Comparison of ENCODE assay signal across 9 cellular contexts in the genomic region with DNA sequence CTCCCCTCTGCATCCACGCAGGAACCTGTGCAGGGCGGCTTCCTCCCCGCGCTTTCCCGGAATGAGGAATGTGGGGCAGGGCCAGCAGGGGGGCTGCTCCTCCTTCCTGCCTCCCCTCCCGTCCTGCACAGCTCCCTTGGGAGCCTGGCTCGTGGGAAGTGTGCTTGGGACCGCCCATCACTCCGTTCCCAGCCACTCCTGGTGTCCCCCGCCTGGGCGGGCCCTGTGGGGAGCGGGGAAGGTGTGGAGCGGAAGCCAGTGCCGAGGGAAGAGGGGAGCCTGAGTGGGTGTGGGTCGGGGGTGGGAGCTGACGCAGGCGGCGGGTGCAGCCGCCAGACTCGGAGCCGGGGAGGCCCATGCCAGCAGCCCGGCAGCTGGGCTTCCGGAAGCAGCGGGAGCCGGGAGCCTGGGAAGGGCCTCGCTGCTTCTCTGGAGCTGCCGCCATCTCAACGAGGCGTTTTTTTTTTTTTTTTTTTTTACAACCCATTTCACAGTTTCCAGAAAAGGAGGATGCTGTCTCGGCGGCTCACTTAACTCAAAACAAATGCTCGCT. TPM values are rescaled to one million over a fixed set of nuclear protein-coding genes. Genes with fewer than 3 reads are reported as not detected.
DNase-seq lines count a peak whose midpoint lies in the region; ATAC-seq, FAIRE-seq and TF ChIP-seq lines count a peak whose summit lies in the region.
"Had no signal": no experiment of that assay in that cellular context is flagged by ENCODE, and none has a peak within 500 bp of the region (broad histone marks: within the 10 kb centered on the region; RNA-seq: fewer than 3 reads in every experiment).

No MANE protein-coding gene starts in this region.

- BruUV-seq in PC-3 (replicated peaks; lab: Mats Ljungman, UMichigan) = no TSS peak

- H3K36me3 ChIP-seq in PC-3 (ENCODE audit: low read depth, low read length) (no peaks in the 10 kb centered on the region), esophagus muscularis mucosa (no peaks in the 10 kb centered on the region), neural cell (ENCODE audit: insufficient read depth, low read length) (no peaks in the 10 kb centered on the region)

- H3K36me3 Mint-ChIP-seq in CD14-positive monocyte = peaks cover 0 to 6% of the 10 kb centered on the region in 2 donors
- peaks cover 7% of the 10 kb centered on the region for H3K36me3 Mint-ChIP-seq in effector memory CD8-positive, alpha-beta T cell (ENCODE audit: insufficient read depth)

- intact Hi-C loops in PC-3 (cut with micrococcal nuclease) = no loop called here
- intact Hi-C loops in esophagus muscularis mucosa (cut with DNase I) = no loop called here
- intact Hi-C loops in CD14-positive monocyte (cut with micrococcal nuclease) = no loop called here

- H3K4me3 Mint-ChIP-seq in CD14-positive monocyte = peak overlapping the region in 1 of 2 donors; percentile 48
- H3K4me3 Mint-ChIP-seq in effector memory CD8-positive, alpha-beta T cell = no peak overlapping the region

- H3K9me3 ChIP-seq in PC-3 (ENCODE audit: low read length) (no peaks in the 10 kb centered on the region), esophagus muscularis mucosa (no peaks in the 10 kb centered on the region), neural cell (ENCODE audit: low read length) (no peaks in the 10 kb centered on the region)

- FAIRE-seq in H54 (lab: Jason Lieb, UNC) = no peak

- H3K27me3 ChIP-seq in PC-3 (ENCODE audit: low read length) (no peaks in the 10 kb centered on the region), esophagus muscularis mucosa (no peaks in the 10 kb centered on the region), neural cell (ENCODE audit: insufficient read depth, low read depth, low read length) (no peaks in the 10 kb centered on the region)

- POLR2A ChIA-PET in PC-3 (lab: Charles Lee; ENCODE audit: unreplicated experiment) = interaction anchor here (0.6 to 0.8 kb wide), 2 partner anchors 24 to 26 kb away, joined by 3 read pairs; partner anchors contain the start of gene BAHCC1

- H3K9me2 ChIP-seq in PC-3 (replicated peaks; ENCODE audit: low read length) (no peaks in the 10 kb centered on the region), neural cell (ENCODE audit: insufficient read depth, low read length) (no peaks in the 10 kb centered on the region)

- peaks cover 3% of the 10 kb centered on the region for H3F3A ChIP-seq in PC-3 (ENCODE audit: low read length, unreplicated experiment)
- no peaks in the 10 kb centered on the region for H3F3A ChIP-seq in neural cell (ENCODE audit: insufficient read depth, low read length, poor library complexity, severe bottlenecking)

- H4K20me1 ChIP-seq in PC-3 (ENCODE audit: low read length) (no peaks in the 10 kb centered on the region), neural cell (ENCODE audit: insufficient read depth) (no peaks in the 10 kb centered on the region)

- TF ChIP-seq EP300 in esophagus muscularis mucosa (IDR thresholded peaks at IDR 0.05) (peak; percentile 86), neural cell (conservative IDR thresholded peaks at IDR 0.05; ENCODE audit: poor library complexity, severe bottlenecking) (no peak)

- H2AFZ ChIP-seq in PC-3 (ENCODE audit: low read length) (no peak overlapping the region), neural cell (ENCODE audit: low read depth, low read length) (no peak overlapping the region)

- peak; percentile 58 for TF ChIP-seq POLR2A in H54 (IDR thresholded peaks at IDR 0.05; ENCODE audit: low read depth, low read length)
- TF ChIP-seq POLR2A in esophagus muscularis mucosa (IDR thresholded peaks at IDR 0.05; ENCODE audit: low read depth) = peak; percentile 42

- H3K79me2 ChIP-seq in PC-3 (ENCODE audit: low read length) = peaks cover 21% of the 10 kb centered on the region; the same call in 1 of the 2 replicates
- peaks cover 32% of the 10 kb centered on the region for H3K79me2 ChIP-seq in neural cell (replicated peaks; ENCODE audit: insufficient read depth, low read length)

- H3K9ac ChIP-seq in PC-3 (ENCODE audit: low read length) (peak overlapping the region; percentile 80), neural cell (ENCODE audit: low read length) (peak overlapping the region; percentile 36)
- H3K9ac ChIP-seq: KMS-11 had no signal

- peak overlapping the region; percentile 46 for H3K4me3 ChIP-seq in PC-3 (ENCODE audit: low read length)
- H3K4me3 ChIP-seq in esophagus muscularis mucosa = peak overlapping the region; percentile 37 to 55 (median 46)
- peak overlapping the region; percentile 21 for H3K4me3 ChIP-seq in neural cell (ENCODE audit: low read length)

- H3K4me2 ChIP-seq in PC-3 (ENCODE audit: low read length) = peak overlapping the region; percentile 78
- no peak overlapping the region for H3K4me2 ChIP-seq in neural cell (ENCODE audit: low read length)
- H3K4me2 ChIP-seq: KMS-11 had no signal

- TF ChIP-seq CTCF in PC-3 (conservative IDR thresholded peaks at IDR 0.05; ENCODE audit: low read depth, low read length) = no peak
- no peak for TF ChIP-seq CTCF in esophagus muscularis mucosa (IDR thresholded peaks at IDR 0.05)
- TF ChIP-seq CTCF in neural cell (IDR thresholded peaks at IDR 0.05; ENCODE audit: poor library complexity, severe bottlenecking) = no peak
- TF ChIP-seq CTCF in CD14-positive monocyte (IDR thresholded peaks at IDR 0.05) = no peak

- peaks cover 51% of the 10 kb centered on the region for H3K4me1 ChIP-seq in PC-3 (ENCODE audit: insufficient read depth, low read length)
- peaks cover 76 to 94% (median 86%) of the 10 kb centered on the region in 4 donors for H3K4me1 ChIP-seq in esophagus muscularis mucosa

- 15% methylated on average over 21 of the region's 32 CpGs for WGBS in esophagus muscularis mucosa

- H3K9me3 Mint-ChIP-seq in CD14-positive monocyte = peaks cover 0 to 2% (median 0%) of the 10 kb centered on the region in 7 donors
- no peaks in the 10 kb centered on the region for H3K9me3 Mint-ChIP-seq in effector memory CD8-positive, alpha-beta T cell

- H3K27ac Mint-ChIP-seq in CD14-positive monocyte = no peak overlapping the region
- no peak overlapping the region for H3K27ac Mint-ChIP-seq in effector memory CD8-positive, alpha-beta T cell

- ATAC-seq in PC-3 (peak; percentile 68), HG02642 (IDR thresholded peaks at IDR 0.05; ENCODE audit: poor library complexity, unreplicated experiment) (no peak)
- ATAC-seq in effector memory CD8-positive, alpha-beta T cell (replicated peaks) = no peak

- peaks cover 17% of the 10 kb centered on the region for H3K4me1 Mint-ChIP-seq in CD14-positive monocyte
- H3K4me1 Mint-ChIP-seq in effector memory CD8-positive, alpha-beta T cell (ENCODE audit: low read depth in 2 of 2) = no peaks in the 10 kb centered on the region

- DNase-seq in H54 (ENCODE audit: insufficient read length, low spot score) (peak; percentile 96), PC-3 (peak; percentile 90), esophagus muscularis mucosa (ENCODE audit: extremely low spot score) (peak; percentile 97), CD14-positive monocyte (ENCODE audit: low spot score) (no peak), middle frontal gyrus (ENCODE audit: extremely low spot score, low spot score) (no peak)
- DNase-seq in effector memory CD8-positive, alpha-beta T cell = no peak

- H3K27ac ChIP-seq in PC-3 (ENCODE audit: low read length) (peak overlapping the region; percentile 87), esophagus muscularis mucosa (replicated peaks in 1 of 4) (peak overlapping the region; percentile 86 to 99 (median 96)), neural cell (ENCODE audit: low read length) (peak overlapping the region; percentile 68)
- H3K27ac ChIP-seq: KMS-11 had no signal

- CTCF ChIA-PET in PC-3 (lab: Charles Lee) = interaction anchor here (0.6 to 1.1 kb wide), 2 partner anchors 69 to 90 kb away, joined by 3 to 7 read pairs; no protein-coding TSS in a partner anchor

- no peak for TF ChIP-seq RAD21 in neural cell (conservative IDR thresholded peaks at IDR 0.05)

- H3K27me3 Mint-ChIP-seq in CD14-positive monocyte (ENCODE audit: low read depth in 3 of 3) = peaks cover 4 to 13% (median 7%) of the 10 kb centered on the region in 3 donors
- H3K27me3 Mint-ChIP-seq in effector memory CD8-positive, alpha-beta T cell = peaks cover 10 to 45% of the 10 kb centered on the region in 2 donors

TF ChIP-seq in neural cell, 6 proteins besides CTCF, POLR2A, EP300 and RAD21:
- TF ChIP-seq POLR2AphosphoS5 (IDR thresholded peaks at IDR 0.05) (no peak), REST (IDR thresholded peaks at IDR 0.05; ENCODE audit: borderline replicate concordance) (peak; percentile 57), SMC3 (conservative IDR thresholded peaks at IDR 0.05; ENCODE audit: poor library complexity) (no peak), TAF1 (IDR thresholded peaks at IDR 0.05; ENCODE audit: low read depth) (no peak), EZH2 (IDR thresholded peaks at IDR 0.05; ENCODE audit: borderline replicate concordance, insufficient read depth, low read length, poor library complexity, severe bottlenecking) (no peak), MXI1 (conservative IDR thresholded peaks at IDR 0.05; ENCODE audit: poor library complexity, severe bottlenecking) (no peak)

RNA-seq across cellular contexts. Expression of gene BAHCC1, which starts 24.2 kb away (rescaled TPM):
- total RNA-seq in PC-3 (2014; rRNA removed) (9.9 and 16.9 TPM in 2 replicates), esophagus muscularis mucosa (10 to 100 TPM; 15.9 to 38.1 (median 21.1) TPM)
- polyA plus RNA-seq in neural cell (12.4 and 14.2 TPM in 2 replicates), CD14-positive monocyte (under 1 TPM; 0.11 to 0.27 TPM)
- polyA minus RNA-seq in neural cell = 20.7 and 24.9 TPM in 2 replicates

Comparison
In these comparisons a context has a peak if more than half of its experiments do, and no peak if none do; other contexts are left out.
1. DNase-seq: peak in H54 (single experiment), PC-3 (single experiment) and esophagus muscularis mucosa (single experiment); none in CD14-positive monocyte (single experiment), middle frontal gyrus (single experiment) and effector memory CD8-positive, alpha-beta T cell (0 of 3).
2. Peak in every context shown above with its lines, with median percentiles within 50 percentile points of each other: H3K27ac ChIP-seq and H3K4me3 ChIP-seq.